ENCODE assay signal across 1 cellular context in the genomic region with DNA sequence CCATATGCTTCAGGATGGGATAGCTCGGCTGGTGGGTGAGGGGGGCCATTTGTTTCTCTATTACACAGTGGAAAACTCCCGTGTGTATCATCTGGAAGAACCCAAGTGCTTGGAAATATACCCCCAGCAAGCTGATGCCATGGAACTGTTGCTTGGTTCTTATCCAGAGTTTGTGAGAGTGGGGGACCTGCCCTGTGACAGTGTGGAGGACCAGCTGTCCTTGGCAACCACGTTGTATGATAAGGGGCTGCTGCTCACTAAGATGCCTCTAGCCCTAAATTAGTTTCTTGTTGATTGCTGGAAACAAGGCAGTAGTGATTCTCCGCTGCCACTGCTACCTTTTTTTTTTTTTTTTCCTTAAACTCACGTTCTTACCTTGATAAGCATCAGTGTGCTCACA.
TF ChIP-seq lines count a peak whose summit lies in the region.

No MANE protein-coding gene starts in this region.

TF ChIP-seq in K562, 482 proteins besides CTCF, POLR2A, EP300 and RAD21:
- no peak for TF ChIP-seq TCF7 (IDR thresholded peaks at IDR 0.05; ENCODE audit: borderline replicate concordance)
- no peak for TF ChIP-seq STAT5B (CRISPR knock-in tag; IDR thresholded peaks at IDR 0.05)
